Comparison of ENCODE assay signal across 17 cellular contexts in genomic region chr7:123789817-123790216, GRCh38.
DNase-seq lines count a peak whose midpoint lies in the region; ATAC-seq, FAIRE-seq and TF ChIP-seq lines count a peak whose summit lies in the region.
"Had no signal": no experiment of that assay in that cellular context is flagged by ENCODE, and none has a peak within 500 bp of the region (broad histone marks: within the 10 kb centered on the region; RNA-seq: fewer than 3 reads in every experiment).

No MANE protein-coding gene starts in this region.

- no peaks in the 10 kb centered on the region for H3K27me3 Mint-ChIP-seq in stimulated activated naive CD8-positive, alpha-beta T cell treated with anti-CD3 and anti-CD28 coated beads, Interleukin-15, amount 100 ng/mL, for 72 hours
- H3K27me3 Mint-ChIP-seq: B cell, IgD-negative memory B cell had no signal

- no peak for TF ChIP-seq POLR2A in H54 (IDR thresholded peaks at IDR 0.05; ENCODE audit: low read depth, low read length)

- ATAC-seq in stimulated activated naive CD8-positive, alpha-beta T cell treated with anti-CD3 and anti-CD28 coated beads, Interleukin-15, amount 100 ng/mL, for 72 hours: peak; percentile 52
- no peak for ATAC-seq in stimulated activated naive CD8-positive, alpha-beta T cell treated with anti-CD3 and anti-CD28 coated beads, Interleukin-15, Interleukin-2, amounts not matched to agents 100 U/mL and 50 U/mL, for 24 hours

- H3K9me3 Mint-ChIP-seq in stimulated activated naive CD8-positive, alpha-beta T cell treated with anti-CD3 and anti-CD28 coated beads, Interleukin-15, amount 100 ng/mL, for 72 hours: no peaks in the 10 kb centered on the region
- H3K9me3 Mint-ChIP-seq: CD4-positive, alpha-beta memory T cell; IgD-negative memory B cell had no signal

- H3K27ac Mint-ChIP-seq in stimulated activated naive CD8-positive, alpha-beta T cell treated with anti-CD3 and anti-CD28 coated beads, Interleukin-15, amount 100 ng/mL, for 72 hours: peak overlapping the region in 1 of 2 donors; percentile 89
- H3K27ac Mint-ChIP-seq: B cell; CD4-positive, alpha-beta memory T cell; IgD-negative memory B cell had no signal

- no peak overlapping the region for H3K4me3 Mint-ChIP-seq in stimulated activated naive CD8-positive, alpha-beta T cell treated with anti-CD3 and anti-CD28 coated beads, Interleukin-15, amount 100 ng/mL, for 72 hours
- H3K4me3 Mint-ChIP-seq: B cell; CD4-positive, alpha-beta memory T cell; IgD-negative memory B cell had no signal

- CTCF ChIA-PET in HEK293T (lab: Yijun Ruan, JAX): no interaction called here

- no peak for DNase-seq in stimulated activated naive CD8-positive, alpha-beta T cell treated with anti-CD3 and anti-CD28 coated beads, Interleukin-15, amount 100 ng/mL, for 72 hours
- DNase-seq in stimulated activated naive CD8-positive, alpha-beta T cell treated with anti-CD3 and anti-CD28 coated beads, Interleukin-15, Interleukin-2, amounts not matched to agents 100 U/mL and 50 U/mL, for 24 hours: no peak
- DNase-seq in OCI-M1 (lab: John Stamatoyannopoulos, UW): peak; percentile 68
- no peak for DNase-seq in epithelial cell of prostate (ENCODE audit: low read depth, low spot score)
- DNase-seq in HEK293T (ENCODE audit: extremely low spot score): no peak
- DNase-seq in H54 (ENCODE audit: insufficient read length, low spot score): no peak
- no peak for DNase-seq in RPMI8226
- DNase-seq: CD4-positive, alpha-beta memory T cell; DMS79 treated with DMSO at 0.1 percent for 48 hours; GDM1; NCI-H1436 treated with DMSO at 0.1 percent for 48 hours; NCI-H2081 treated with DMSO at 0.1 percent for 48 hours; NCI-H446; NCI-H748 treated with DMSO at 0.1 percent for 48 hours had no signal

- FAIRE-seq in H54 (lab: Jason Lieb, UNC): no peak
- FAIRE-seq: D721Med had no signal

- peak overlapping the region; percentile 86 for H3K27ac ChIP-seq in epithelial cell of prostate

- POLR2A ChIA-PET in HEK293T (lab: Yijun Ruan, JAX): no interaction called here

- peaks cover 13% of the 10 kb centered on the region for H3K4me1 Mint-ChIP-seq in stimulated activated naive CD8-positive, alpha-beta T cell treated with anti-CD3 and anti-CD28 coated beads, Interleukin-15, amount 100 ng/mL, for 72 hours
- H3K4me1 Mint-ChIP-seq: B cell; CD4-positive, alpha-beta memory T cell had no signal

TF ChIP-seq in HEK293T, 16 proteins besides CTCF, POLR2A, EP300 and RAD21:
- TF ChIP-seq FOXA1 (IDR thresholded peaks at IDR 0.05): no peak
- TF ChIP-seq HDGF (IDR thresholded peaks at IDR 0.05; ENCODE audit: borderline replicate concordance): no peak
- TF ChIP-seq ZNF384 (IDR thresholded peaks at IDR 0.05): no peak
- no peak for TF ChIP-seq FOXM1 (IDR thresholded peaks at IDR 0.05; ENCODE audit: borderline replicate concordance)
- TF ChIP-seq LEF1 (IDR thresholded peaks at IDR 0.05; ENCODE audit: borderline replicate concordance): no peak
- TF ChIP-seq ELF4 (IDR thresholded peaks at IDR 0.05): no peak
- TF ChIP-seq TARDBP (IDR thresholded peaks at IDR 0.05): no peak
- TF ChIP-seq PKNOX1 (IDR thresholded peaks at IDR 0.05): no peak
- no peak for TF ChIP-seq NFRKB (IDR thresholded peaks at IDR 0.05)
- no peak for TF ChIP-seq L3MBTL2 (conservative IDR thresholded peaks at IDR 0.05)
- no peak for TF ChIP-seq CTBP1 (IDR thresholded peaks at IDR 0.05; ENCODE audit: borderline replicate concordance)
